ENCODE assay signal across 13 cellular contexts in the genomic region with DNA sequence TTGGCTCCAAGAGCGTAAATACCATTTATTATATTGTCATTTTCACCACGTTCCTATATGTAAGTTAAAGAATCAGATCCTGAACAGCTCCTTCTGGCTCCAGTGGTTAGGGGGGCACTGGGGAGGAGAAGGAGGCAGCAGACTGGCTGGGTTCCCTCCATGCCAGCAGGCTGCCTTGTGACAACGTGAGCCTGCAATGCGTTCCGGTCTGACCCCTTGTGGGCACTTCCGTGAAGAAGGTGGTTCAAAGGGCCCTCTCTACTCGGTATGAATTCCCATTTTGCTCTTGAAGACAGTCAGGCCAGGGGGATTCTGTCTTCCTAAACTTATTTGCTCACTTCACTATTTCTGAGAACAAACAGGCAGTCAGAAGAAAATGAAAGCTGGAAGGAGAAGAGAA.
A peak's percentile ranks its signal among the peaks of the same experiment; 100 is the strongest.
DNase-seq lines count a peak whose midpoint lies in the region; ATAC-seq and TF ChIP-seq lines count a peak whose summit lies in the region.
"Had no signal": no experiment of that assay in that cellular context is flagged by ENCODE, and none has a peak within 500 bp of the region (broad histone marks: within the 10 kb centered on the region; RNA-seq: fewer than 3 reads in every experiment).

No MANE protein-coding gene starts in this region.

- no peak overlapping the region for H2AFZ ChIP-seq in mesenchymal stem cell (ENCODE audit: low read depth, low read length)

- H3K4ac ChIP-seq in mesenchymal stem cell (ENCODE audit: low read depth in 1 of 2, low read length in 2 of 2) = no peak overlapping the region

- H3K36me3 ChIP-seq in BE2C (no peaks in the 10 kb centered on the region), mesenchymal stem cell (ENCODE audit: control insufficient read depth in 1 of 2, insufficient read depth in 2 of 2, low read depth in 1 of 2, low read length in 2 of 2) (peaks cover 0 to 1% of the 10 kb centered on the region in 2 experiments)

- TF ChIP-seq CTCF in BE2C (IDR thresholded peaks at IDR 0.05; ENCODE audit: low read depth, low read length) (peak; percentile 1; the same call in 1 of the 2 replicates), astrocyte of the spinal cord (IDR thresholded peaks at IDR 0.05; ENCODE audit: low read depth, low read length) (peak; percentile 14)

- H2AK5ac ChIP-seq in mesenchymal stem cell (ENCODE audit: low read length, severe bottlenecking) = no peak overlapping the region

- in situ Hi-C loops in astrocyte of the spinal cord (cut with HindIII; ENCODE audit: low sequenced_read_pairs) = no loop called here

- no peak overlapping the region for H3K4me3 ChIP-seq in BE2C (ENCODE audit: low read depth, low read length)
- no peak overlapping the region for H3K4me3 ChIP-seq in astrocyte of the spinal cord (ENCODE audit: low read depth, low read length)
- no peak overlapping the region for H3K4me3 ChIP-seq in mesenchymal stem cell (ENCODE audit: insufficient read depth in 1 of 2, low read depth in 1 of 2, low read length in 2 of 2)
- H3K4me3 ChIP-seq: lung had no signal

- no peak overlapping the region for H2BK120ac ChIP-seq in mesenchymal stem cell (ENCODE audit: low read depth, low read length)

- H3K27me3 ChIP-seq in BE2C (no peaks in the 10 kb centered on the region), mesenchymal stem cell (ENCODE audit: control insufficient read depth in 1 of 2, insufficient read depth in 1 of 2, low read length in 2 of 2) (no peaks in the 10 kb centered on the region)
- H3K27me3 ChIP-seq: foreskin keratinocyte had no signal

- WGBS in mesenchymal stem cell = 77% methylated on average over 6 of the region's 7 CpGs

- peak overlapping the region in 1 of 2 experiments; percentile 55 for H3K18ac ChIP-seq in mesenchymal stem cell (ENCODE audit: low read depth in 1 of 2, low read length in 2 of 2)

- ATAC-seq in HG02840 (IDR thresholded peaks at IDR 0.05; ENCODE audit: low FRiP score, unreplicated experiment) (no peak), GM21423 (IDR thresholded peaks at IDR 0.05; ENCODE audit: unreplicated experiment) (no peak)
- ATAC-seq: foreskin keratinocyte had no signal

- H3K9me3 ChIP-seq in BE2C = no peaks in the 10 kb centered on the region
- H3K9me3 ChIP-seq in mesenchymal stem cell (ENCODE audit: control insufficient read depth, low read length) = no peaks in the 10 kb centered on the region

- no peak overlapping the region for H2BK5ac ChIP-seq in mesenchymal stem cell (ENCODE audit: low read depth, low read length, poor library complexity, severe bottlenecking)

- H3K14ac ChIP-seq in mesenchymal stem cell (ENCODE audit: low read length in 2 of 2) = no peak overlapping the region

- no peak overlapping the region for H2BK15ac ChIP-seq in mesenchymal stem cell (ENCODE audit: low read depth, poor library complexity, severe bottlenecking)

- DNase-seq in BE2C = peak; percentile 9
- DNase-seq in HuH-7 (ENCODE audit: low spot score) = peak; percentile 28
- no peak for DNase-seq in astrocyte of the spinal cord (ENCODE audit: low read depth, low spot score)
- no peak for DNase-seq in mesenchymal stem cell
- DNase-seq in UCSD-AML1 (lab: John Stamatoyannopoulos, UW; ENCODE audit: unreplicated experiment) = no peak
- DNase-seq in GM03348 (ENCODE audit: low spot score) = no peak
- DNase-seq: activated T-cell treated with anti-CD3 and anti-CD28 coated beads for 4 hours; CD8-positive, alpha-beta memory T cell; foreskin keratinocyte; T-helper 9 cell had no signal

- no peaks in the 10 kb centered on the region for H3K79me1 ChIP-seq in mesenchymal stem cell (replicated peaks; ENCODE audit: low read length, poor library complexity, severe bottlenecking)

- H3K23ac ChIP-seq in mesenchymal stem cell (ENCODE audit: low read length in 2 of 2) = no peak overlapping the region

- no peak overlapping the region for H3K27ac ChIP-seq in mesenchymal stem cell (ENCODE audit: low read length, poor library complexity, severe bottlenecking)
- H3K27ac ChIP-seq: foreskin keratinocyte had no signal

- H3K4me1 ChIP-seq in BE2C (no peaks in the 10 kb centered on the region), mesenchymal stem cell (ENCODE audit: control insufficient read depth, insufficient read depth, low read depth, low read length) (no peaks in the 10 kb centered on the region)
- H3K4me1 ChIP-seq: foreskin keratinocyte had no signal

- no peak overlapping the region for H4K8ac ChIP-seq in mesenchymal stem cell (ENCODE audit: low read length)

- peak overlapping the region; percentile 25 for H4K91ac ChIP-seq in mesenchymal stem cell (ENCODE audit: low read length)

- no peak overlapping the region for H3K4me2 ChIP-seq in mesenchymal stem cell (ENCODE audit: low read length, poor library complexity, severe bottlenecking)

- no peak overlapping the region for H2BK12ac ChIP-seq in mesenchymal stem cell (ENCODE audit: low read length in 2 of 2)

- H3K9ac ChIP-seq in mesenchymal stem cell (ENCODE audit: low read length) = peak overlapping the region; percentile 1

Comparison
In these comparisons a context has a peak if more than half of its experiments do, and no peak if none do; other contexts are left out.
1. DNase-seq: peak in BE2C (single experiment) and HuH-7 (single experiment); none in astrocyte of the spinal cord (single experiment), mesenchymal stem cell (single experiment), UCSD-AML1 (single experiment) and GM03348 (single experiment).